12 cellular contexts compared by ENCODE assay signal in genomic region chr2:84486436-84487115, GRCh38. TPM values are rescaled to one million over a fixed set of nuclear protein-coding genes. Genes with fewer than 3 reads are reported as not detected.
DNase-seq lines count a peak whose midpoint lies in the region; TF ChIP-seq lines count a peak whose summit lies in the region.
"Had no signal": no experiment of that assay in that cellular context is flagged by ENCODE, and none has a peak within 500 bp of the region (broad histone marks: within the 10 kb centered on the region; RNA-seq: fewer than 3 reads in every experiment).

No MANE protein-coding gene starts in this region.

- no peak for TF ChIP-seq POLR2A in sigmoid colon (IDR thresholded peaks at IDR 0.05)

- H3K36me3 ChIP-seq in colonic mucosa, result no peaks in the 10 kb centered on the region
- H3K36me3 ChIP-seq in sigmoid colon, result no peaks in the 10 kb centered on the region
- H3K36me3 ChIP-seq: ovary had no signal

- H3K4me3 ChIP-seq in colonic mucosa (no peak overlapping the region), sigmoid colon (no peak overlapping the region)
- H3K4me3 ChIP-seq: ovary had no signal

- TF ChIP-seq CTCF in colonic mucosa (IDR thresholded peaks at IDR 0.05) (no peak), sigmoid colon (IDR thresholded peaks at IDR 0.05) (no peak)

- TF ChIP-seq EP300 in sigmoid colon (IDR thresholded peaks at IDR 0.05), result no peak

- 25 to 64% methylated on average over 2 of the region's 2 CpGs for whole genome bisulfite sequencing in sigmoid colon, 2 donors

- H3K4me1 ChIP-seq in colonic mucosa, result no peaks in the 10 kb centered on the region
- H3K4me1 ChIP-seq in sigmoid colon, result no peaks in the 10 kb centered on the region

- H3K9ac ChIP-seq in colonic mucosa (ENCODE audit: low read depth in 2 of 2, low read length in 2 of 2), result peak overlapping the region in 1 of 2 donors; percentile 23

- intact Hi-C loops in colonic mucosa (cut with DNase I) (no loop called here), sigmoid colon (cut with DNase I) (no loop called here)

- H3K27me3 ChIP-seq in colonic mucosa, result no peaks in the 10 kb centered on the region
- no peaks in the 10 kb centered on the region for H3K27me3 ChIP-seq in sigmoid colon
- H3K27me3 ChIP-seq: ovary had no signal

- H3K27ac ChIP-seq in colonic mucosa (peak overlapping the region; percentile 75), sigmoid colon (no peak overlapping the region)
- H3K27ac ChIP-seq: ovary had no signal

- no peaks in the 10 kb centered on the region for H3K9me3 ChIP-seq in colonic mucosa
- no peaks in the 10 kb centered on the region for H3K9me3 ChIP-seq in sigmoid colon
- H3K9me3 ChIP-seq: ovary had no signal

- in situ Hi-C loops in Caki2 (cut with HindIII; ENCODE audit: low pct_unique_long_range_greater_than_20kb, low sequenced_read_pairs), result no loop called here

- DNase-seq in Caki2 (ENCODE audit: low read depth), result peak; percentile 75
- peak; percentile 7 for DNase-seq in NCI-H2029 (lab: John Stamatoyannopoulos, UW)
- DNase-seq in colonic mucosa, result peak; percentile 87
- peak; percentile 35 for DNase-seq in mucosa of gallbladder (ENCODE audit: low spot score)
- no peak for DNase-seq in MV-4-11 (lab: John Stamatoyannopoulos, UW)
- DNase-seq in NCI-H82 treated with DMSO at 0.1 percent for 48 hours (lab: John Stamatoyannopoulos, UW; ENCODE audit: unreplicated experiment), result no peak
- DNase-seq in sigmoid colon, result no peak
- DNase-seq in HUDEP-2 (lab: John Stamatoyannopoulos, UW; ENCODE audit: unreplicated experiment in 76 of 76), result no peak
- DNase-seq: activated T-cell treated with anti-CD3 and anti-CD28 coated beads for 4 hours; CD8-positive, alpha-beta memory T cell; H7; ovary had no signal

RNA-seq across cellular contexts. Expression of gene SUCLG1, which starts 27.5 kb away (rescaled TPM):
- total RNA-seq in Caki2 (2014; rRNA removed; shearing (Covaris generic); ENCODE audit: low replicate concordance), result 26.8 and 41.4 TPM in 2 replicates
- total RNA-seq in colonic mucosa (100 to 1,000 TPM; 249 to 253 TPM), mucosa of gallbladder (83.3 TPM), sigmoid colon (100 to 1,000 TPM in 2 of 4 donors, 10 to 100 TPM in 2; 75.6 to 125 (median 99.8) TPM)
- 100 to 1,000 TPM; 150 to 423 (median 244) TPM for polyA plus RNA-seq in sigmoid colon

RNA-seq across cellular contexts. Expression of gene DNAH6, which starts 29.7 kb away (rescaled TPM):
- total RNA-seq in Caki2 (2014; rRNA removed; shearing (Covaris generic); ENCODE audit: low replicate concordance), result 0.10 TPM in 1 of 2 replicates, not detected in the other
- 1 to 10 TPM; 1.2 to 1.8 TPM for total RNA-seq in colonic mucosa
- total RNA-seq in mucosa of gallbladder, result 0.46 TPM
- total RNA-seq in sigmoid colon, result under 1 TPM; 0.33 to 0.55 (median 0.45) TPM
- under 1 TPM in 1 of 3 donors, not detected in 2; 0.20 TPM for polyA plus RNA-seq in sigmoid colon

Comparison
In these comparisons a context has a peak if more than half of its experiments do, and no peak if none do; other contexts are left out.
1. DNase-seq: peak in Caki2 (single experiment), NCI-H2029 (single experiment), colonic mucosa (single experiment) and mucosa of gallbladder (single experiment); none in MV-4-11 (single experiment), NCI-H82 treated with DMSO at 0.1 percent for 48 hours (single experiment), sigmoid colon (single experiment) and HUDEP-2 (0 of 76).